In the genomic region with DNA sequence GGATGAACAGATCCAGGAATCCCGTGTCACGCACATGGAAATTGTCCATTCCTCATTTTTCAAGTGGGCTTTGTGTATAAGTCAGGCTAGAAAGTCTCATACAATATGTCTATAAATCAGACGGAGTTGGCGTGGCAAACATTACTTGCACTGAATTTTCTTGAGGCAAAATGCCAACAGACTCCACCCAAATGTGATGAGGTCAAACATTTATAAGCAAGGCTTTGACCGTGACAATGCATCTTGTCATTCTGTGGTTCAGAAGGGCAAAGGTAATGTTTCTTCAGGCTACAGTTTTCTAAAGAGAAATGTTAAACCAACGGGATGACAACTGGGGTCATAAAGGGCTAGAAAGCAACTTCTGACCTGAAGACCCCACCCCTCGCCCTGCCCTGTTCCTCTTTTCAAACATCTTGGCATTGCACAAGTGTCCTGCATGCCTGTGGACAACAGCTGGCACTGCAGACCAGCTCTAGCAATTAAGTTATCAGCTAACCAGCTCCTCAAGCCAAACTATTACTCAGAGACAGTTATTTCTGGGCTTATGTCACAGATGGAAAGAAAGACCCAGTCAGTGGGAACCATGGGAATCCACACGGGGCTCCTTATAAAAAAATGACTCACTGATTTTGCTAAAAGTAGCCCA, we compare ENCODE assay signal across 9 cellular contexts. TPM values are rescaled to one million over a fixed set of nuclear protein-coding genes. Genes with fewer than 3 reads are reported as not detected.
DNase-seq lines count a peak whose midpoint lies in the region; ATAC-seq and TF ChIP-seq lines count a peak whose summit lies in the region.
"Had no signal": no experiment of that assay in that cellular context is flagged by ENCODE, and none has a peak within 500 bp of the region (broad histone marks: within the 10 kb centered on the region; RNA-seq: fewer than 3 reads in every experiment).

No MANE protein-coding gene starts in this region.

- H3K56ac ChIP-seq in mesendoderm (ENCODE audit: low read length), result no peak overlapping the region

- no peak overlapping the region for H3K4ac ChIP-seq in mesendoderm (ENCODE audit: low read depth, low read length)

- peaks cover 34 to 40% of the 10 kb centered on the region in 2 donors for H3K4me1 ChIP-seq in muscle layer of duodenum (ENCODE audit: control insufficient read depth in 1 of 2, insufficient read depth in 2 of 2, low read length in 2 of 2)
- H3K4me1 ChIP-seq in GM23338 (ENCODE audit: insufficient read depth), result peaks cover 16% of the 10 kb centered on the region
- H3K4me1 ChIP-seq in mesendoderm (ENCODE audit: control insufficient read depth, low read depth, low read length), result peaks cover 14% of the 10 kb centered on the region

- no peak overlapping the region for H4K8ac ChIP-seq in mesendoderm (ENCODE audit: low read depth, low read length)

- H3K27me3 Mint-ChIP-seq in dendritic cell treated with granulocyte-macrophage colony-stimulating factor and Interleukin-4, amounts not matched to agents 40 ng/mL and 50 ng/mL, for 4 days, result no peaks in the 10 kb centered on the region
- H3K27me3 Mint-ChIP-seq in GM23338 (ENCODE audit: insufficient read depth, low read depth, poor library complexity), result peaks cover 12% of the 10 kb centered on the region

- whole genome bisulfite sequencing in mesendoderm (ENCODE audit: extremely low coverage, insufficient coverage, low lambda C conversion rate), result no CpG with 5 or more reads among the region's 8 CpGs

- peaks cover 75% of the 10 kb centered on the region for H3K36me3 Mint-ChIP-seq in dendritic cell treated with granulocyte-macrophage colony-stimulating factor and Interleukin-4, amounts not matched to agents 40 ng/mL and 50 ng/mL, for 4 days (ENCODE audit: low read depth)
- peaks cover 2% of the 10 kb centered on the region; the same call in 2 of the 3 replicates for H3K36me3 Mint-ChIP-seq in GM23338 (ENCODE audit: low read depth)

- H3K27ac ChIP-seq in muscle layer of duodenum (ENCODE audit: low read length), result peak overlapping the region; percentile 42
- no peak overlapping the region for H3K27ac ChIP-seq in GM23338 (ENCODE audit: low read depth)
- no peak overlapping the region for H3K27ac ChIP-seq in mesendoderm (ENCODE audit: low read depth, low read length)

- H3K79me1 ChIP-seq in mesendoderm (ENCODE audit: low read length), result peaks cover 3% of the 10 kb centered on the region

- H3K4me2 ChIP-seq in GM23338, result no peak overlapping the region
- no peak overlapping the region for H3K4me2 ChIP-seq in mesendoderm (ENCODE audit: low read length)

- no peak overlapping the region for H4K5ac ChIP-seq in mesendoderm (ENCODE audit: low read length)

- no peak overlapping the region for H3K9ac ChIP-seq in mesendoderm (ENCODE audit: low read length)

- peak; percentile 29 for TF ChIP-seq CTCF in AG09319 (IDR thresholded peaks at IDR 0.05; ENCODE audit: low read depth, low read length)
- TF ChIP-seq CTCF in GM23338 (conservative IDR thresholded peaks at IDR 0.05; ENCODE audit: low read depth in 2 of 2), result no peak

- DNase-seq in AG09319 (ENCODE audit: extremely low read depth, low read depth) (peak; percentile 87), NOMO-1 (lab: John Stamatoyannopoulos, UW; ENCODE audit: unreplicated experiment in 2 of 2) (peak; percentile 27 to 67), GM23338 (ENCODE audit: low spot score) (no peak), NCI-H446 treated with DMSO at 0.1 percent for 48 hours (lab: John Stamatoyannopoulos, UW) (no peak), mesendoderm (no peak)
- DNase-seq: activated T-cell treated with anti-CD3 and anti-CD28 coated beads, Interleukin-2, amount 50 U/mL, for 48 hours had no signal

- no peaks in the 10 kb centered on the region for H3K9me3 ChIP-seq in muscle layer of duodenum (ENCODE audit: control insufficient read depth in 1 of 2, low read length in 2 of 2)

- intact Hi-C loops in dendritic cell treated with granulocyte-macrophage colony-stimulating factor and Interleukin-4, amounts not matched to agents 40 ng/mL and 50 ng/mL, for 4 days (cut with micrococcal nuclease), result loop anchor here (1.0 to 2.0 kb wide), 2 partner anchors 15 to 38 kb away; no protein-coding TSS in a partner anchor

- H3K4me3 Mint-ChIP-seq in dendritic cell treated with granulocyte-macrophage colony-stimulating factor and Interleukin-4, amounts not matched to agents 40 ng/mL and 50 ng/mL, for 4 days, result peak overlapping the region; percentile 9
- no peak overlapping the region for H3K4me3 Mint-ChIP-seq in GM23338

- no peaks in the 10 kb centered on the region for H3K36me3 ChIP-seq in muscle layer of duodenum (ENCODE audit: control insufficient read depth in 1 of 2, insufficient read depth in 2 of 2, low read length in 2 of 2)
- H3K36me3 ChIP-seq in GM23338 (ENCODE audit: insufficient read depth), result 0 out of 2 replicates have a peak, but pooled peaks cover 4% of the 10 kb centered on the region
- no peaks in the 10 kb centered on the region for H3K36me3 ChIP-seq in mesendoderm (ENCODE audit: control insufficient read depth, insufficient read depth, low read length)

- no peak overlapping the region for H2AK5ac ChIP-seq in mesendoderm (ENCODE audit: low read length)

- H2BK15ac ChIP-seq in mesendoderm (replicated peaks; ENCODE audit: low read depth), result no peak overlapping the region

- H3K9me3 Mint-ChIP-seq in dendritic cell treated with granulocyte-macrophage colony-stimulating factor and Interleukin-4, amounts not matched to agents 40 ng/mL and 50 ng/mL, for 4 days, result no peaks in the 10 kb centered on the region
- H3K9me3 Mint-ChIP-seq in GM23338, result no peaks in the 10 kb centered on the region

- peak overlapping the region; percentile 75 for H3K27ac Mint-ChIP-seq in dendritic cell treated with granulocyte-macrophage colony-stimulating factor and Interleukin-4, amounts not matched to agents 40 ng/mL and 50 ng/mL, for 4 days
- no peak overlapping the region for H3K27ac Mint-ChIP-seq in GM23338

- H3K79me2 ChIP-seq in GM23338 (replicated peaks; ENCODE audit: insufficient read depth) (peaks cover 9% of the 10 kb centered on the region; the same call in 1 of the 2 replicates), mesendoderm (ENCODE audit: control insufficient read depth, insufficient read depth, low read length) (no peaks in the 10 kb centered on the region)

- no peak overlapping the region for H2BK5ac ChIP-seq in mesendoderm (ENCODE audit: low read length)

- H3K4me3 ChIP-seq in muscle layer of duodenum (ENCODE audit: low read depth in 1 of 2, low read length in 2 of 2) (no peak overlapping the region), GM23338 (no peak overlapping the region), mesendoderm (ENCODE audit: low read length) (no peak overlapping the region)

- peaks cover 78% of the 10 kb centered on the region for H3K4me1 Mint-ChIP-seq in dendritic cell treated with granulocyte-macrophage colony-stimulating factor and Interleukin-4, amounts not matched to agents 40 ng/mL and 50 ng/mL, for 4 days (ENCODE audit: low read depth)
- peaks cover 49% of the 10 kb centered on the region for H3K4me1 Mint-ChIP-seq in GM23338

- no peak overlapping the region for H3K23ac ChIP-seq in mesendoderm (ENCODE audit: low read length)

- H4K20me1 ChIP-seq in GM23338 (replicated peaks; ENCODE audit: insufficient read depth), result peaks cover 13% of the 10 kb centered on the region

- no peak overlapping the region for H2BK120ac ChIP-seq in mesendoderm (ENCODE audit: low read depth, low read length)

- H3K9me2 ChIP-seq in GM23338 (ENCODE audit: insufficient read depth), result no peaks in the 10 kb centered on the region

- H3F3A ChIP-seq in GM23338 (replicated peaks; ENCODE audit: low read depth), result 0 out of 2 replicates have a peak, but pooled peaks cover 4% of the 10 kb centered on the region

- H3K27me3 ChIP-seq in muscle layer of duodenum (ENCODE audit: low read depth, low read length) (no peaks in the 10 kb centered on the region), GM23338 (ENCODE audit: insufficient read depth) (no peaks in the 10 kb centered on the region), mesendoderm (ENCODE audit: insufficient read depth, low read length, poor library complexity) (no peaks in the 10 kb centered on the region)

- no peak overlapping the region for H3K18ac ChIP-seq in mesendoderm (ENCODE audit: low read length)

- ATAC-seq in GM23338 (no peak), GM18873 (IDR thresholded peaks at IDR 0.05; ENCODE audit: low FRiP score, unreplicated experiment) (no peak)

- H2AFZ ChIP-seq in GM23338, result no peak overlapping the region

TF ChIP-seq in GM23338, 12 proteins besides CTCF, POLR2A, EP300 and RAD21 (continues in another document):
- TF ChIP-seq POLR2AphosphoS5 (IDR thresholded peaks at IDR 0.05; ENCODE audit: low read depth) (no peak), EZH2phosphoT487 (IDR thresholded peaks at IDR 0.05; ENCODE audit: unreplicated experiment) (no peak), EZH2 (IDR thresholded peaks at IDR 0.05; ENCODE audit: low read depth, unreplicated experiment) (no peak), NANOG (IDR thresholded peaks at IDR 0.05; ENCODE audit: borderline replicate concordance) (no peak)
- TF ChIP-seq, protein P1, sequence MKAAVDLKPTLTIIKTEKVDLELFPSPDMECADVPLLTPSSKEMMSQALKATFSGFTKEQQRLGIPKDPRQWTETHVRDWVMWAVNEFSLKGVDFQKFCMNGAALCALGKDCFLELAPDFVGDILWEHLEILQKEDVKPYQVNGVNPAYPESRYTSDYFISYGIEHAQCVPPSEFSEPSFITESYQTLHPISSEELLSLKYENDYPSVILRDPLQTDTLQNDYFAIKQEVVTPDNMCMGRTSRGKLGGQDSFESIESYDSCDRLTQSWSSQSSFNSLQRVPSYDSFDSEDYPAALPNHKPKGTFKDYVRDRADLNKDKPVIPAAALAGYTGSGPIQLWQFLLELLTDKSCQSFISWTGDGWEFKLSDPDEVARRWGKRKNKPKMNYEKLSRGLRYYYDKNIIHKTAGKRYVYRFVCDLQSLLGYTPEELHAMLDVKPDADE (IDR thresholded peaks at IDR 0.05), result no peak

RNA-seq across cellular contexts. Expression of a gene that starts 36.5 kb away (rescaled TPM):
- 1.0 and 1.1 TPM in 2 replicates for total RNA-seq in GM23338 (2014; rRNA removed; shearing (Covaris generic))
- 0.31 and 0.57 TPM in 2 replicates for polyA plus RNA-seq in GM23338 (2016; fragmentation: Nextera tagmentation; extraction: Ambion mirVana)
- 0.13 TPM for polyA plus RNA-seq in mesendoderm (2013, experiment 1 of 2)
- 0.15 TPM for polyA plus RNA-seq in mesendoderm (2013, experiment 2 of 2)

RNA-seq across cellular contexts. Expression of a gene that starts 42.0 kb away (rescaled TPM):
- total RNA-seq in GM23338 (2014; rRNA removed; shearing (Covaris generic)), result 30.6 and 31.0 TPM in 2 replicates
- polyA plus RNA-seq in GM23338 (2016; fragmentation: Nextera tagmentation; extraction: Ambion mirVana), result 11.2 and 13.0 TPM in 2 replicates
- polyA plus RNA-seq in mesendoderm (2013, experiment 1 of 2), result 14.7 TPM
- 14.6 TPM for polyA plus RNA-seq in mesendoderm (2013, experiment 2 of 2)

Comparison
In these comparisons a context has a peak if more than half of its experiments do, and no peak if none do; other contexts are left out.
1. DNase-seq: peak in AG09319 (single experiment) and NOMO-1 (2 of 2); none in GM23338 (single experiment), NCI-H446 treated with DMSO at 0.1 percent for 48 hours (single experiment) and mesendoderm (single experiment).